8 cellular contexts compared by ENCODE assay signal in the genomic region with DNA sequence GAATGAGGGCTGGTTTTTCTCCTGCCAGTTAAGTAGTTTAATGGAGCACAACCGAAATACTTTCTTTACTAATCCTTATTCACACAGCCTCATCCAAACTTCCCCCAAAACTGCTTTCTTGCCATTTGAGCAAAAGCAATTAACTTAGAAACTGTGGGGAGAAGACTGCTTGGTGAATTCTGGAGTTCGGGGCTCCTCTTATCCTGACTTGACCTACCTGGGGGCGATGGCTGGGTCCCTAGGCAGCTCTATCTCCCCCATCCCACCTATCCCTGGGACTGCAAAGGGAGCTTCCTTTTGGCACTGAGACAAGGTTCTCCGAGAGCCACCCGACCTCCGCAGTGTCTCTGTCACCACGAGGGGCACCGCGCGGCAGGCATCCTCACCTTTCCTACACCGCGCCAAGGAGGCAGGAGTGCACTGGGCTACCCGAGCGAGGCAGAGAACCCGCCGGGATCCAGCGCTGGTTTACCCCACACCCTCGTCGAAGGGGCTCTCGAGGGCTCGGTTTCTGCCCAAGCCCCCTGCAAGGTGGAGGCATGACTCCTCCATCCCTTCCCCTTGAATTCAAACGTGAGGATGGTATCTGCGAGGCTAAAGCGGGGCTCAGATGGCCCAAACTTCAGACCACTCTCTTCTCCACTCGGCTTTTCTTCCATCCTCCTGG. TPM values are rescaled to one million over a fixed set of nuclear protein-coding genes. Genes with fewer than 3 reads are reported as not detected.
DNase-seq lines count a peak whose midpoint lies in the region; ATAC-seq and TF ChIP-seq lines count a peak whose summit lies in the region.

No MANE protein-coding gene starts in this region.

- in situ Hi-C loops in GM13976 (cut with MboI; ENCODE audit: low sequenced_read_pairs, unreplicated experiment), result no loop called here

- H3K4me1 Mint-ChIP-seq in T-helper 1 cell treated with Interleukin-12 subunit alpha and Interleukin-12 subunit beta and Interleukin-4 antibody, amounts not matched to agents 30 μg/mL and 1 μg/mL, for 36 hours (ENCODE audit: low read depth), result peaks cover 40% of the 10 kb centered on the region
- peaks cover 29% of the 10 kb centered on the region for H3K4me1 Mint-ChIP-seq in MCF 10A (ENCODE audit: insufficient read depth, unreplicated experiment)

- intact Hi-C loops in MCF 10A (cut with micrococcal nuclease), result no loop called here

- BruUV-seq in MCF 10A (replicated peaks; lab: Mats Ljungman, UMichigan), result no TSS peak

- peak overlapping the region; percentile 94 for H3K27ac Mint-ChIP-seq in T-helper 1 cell treated with Interleukin-12 subunit alpha and Interleukin-12 subunit beta and Interleukin-4 antibody, amounts not matched to agents 30 μg/mL and 1 μg/mL, for 36 hours
- H3K27ac Mint-ChIP-seq in MCF 10A (ENCODE audit: low read depth, unreplicated experiment), result peak overlapping the region; percentile 95

- no peaks in the 10 kb centered on the region for H3K27me3 Mint-ChIP-seq in T-helper 1 cell treated with Interleukin-12 subunit alpha and Interleukin-12 subunit beta and Interleukin-4 antibody, amounts not matched to agents 30 μg/mL and 1 μg/mL, for 36 hours (ENCODE audit: low read depth)
- no peaks in the 10 kb centered on the region for H3K27me3 Mint-ChIP-seq in MCF 10A (ENCODE audit: insufficient read depth, unreplicated experiment)

- CTCF ChIA-PET in MCF 10A (lab: Yijun Ruan, JAX), result interaction anchor here (0.6 to 2.5 kb wide), 5 partner anchors 17 to 76 kb away, joined by 3 to 18 read pairs (median 4); a partner anchor contains a TSS

- peak; percentile 21 for ATAC-seq in HG03354 (IDR thresholded peaks at IDR 0.05; ENCODE audit: poor library complexity, severe bottlenecking, unreplicated experiment)

- POLR2A ChIA-PET in MCF 10A (lab: Yijun Ruan, JAX), result interaction anchor here (0.6 to 4.7 kb wide), 22 partner anchors 10 to 968 kb away, joined by 3 to 60 read pairs (median 5); a partner anchor contains a TSS

- peak overlapping the region; percentile 94 for H3K4me3 Mint-ChIP-seq in T-helper 1 cell treated with Interleukin-12 subunit alpha and Interleukin-12 subunit beta and Interleukin-4 antibody, amounts not matched to agents 30 μg/mL and 1 μg/mL, for 36 hours
- H3K4me3 Mint-ChIP-seq in MCF 10A (ENCODE audit: unreplicated experiment), result peak overlapping the region; percentile 93

- no peaks in the 10 kb centered on the region for H3K9me3 Mint-ChIP-seq in T-helper 1 cell treated with Interleukin-12 subunit alpha and Interleukin-12 subunit beta and Interleukin-4 antibody, amounts not matched to agents 30 μg/mL and 1 μg/mL, for 36 hours
- H3K9me3 Mint-ChIP-seq in MCF 10A (ENCODE audit: unreplicated experiment), result no peaks in the 10 kb centered on the region

- peaks cover 12% of the 10 kb centered on the region for H3K36me3 Mint-ChIP-seq in T-helper 1 cell treated with Interleukin-12 subunit alpha and Interleukin-12 subunit beta and Interleukin-4 antibody, amounts not matched to agents 30 μg/mL and 1 μg/mL, for 36 hours (ENCODE audit: low read depth)
- peaks cover 48% of the 10 kb centered on the region for H3K36me3 Mint-ChIP-seq in MCF 10A (ENCODE audit: insufficient read depth, unreplicated experiment)

- no peak for TF ChIP-seq CTCF in MCF 10A (IDR thresholded peaks at IDR 0.05; ENCODE audit: unreplicated experiment)
- TF ChIP-seq CTCF in GM13976 (IDR thresholded peaks at IDR 0.05; ENCODE audit: borderline replicate concordance, control extremely low read depth, extremely low read depth, insufficient read depth, missing control alignments), result no peak

- DNase-seq in DMS 273 (lab: John Stamatoyannopoulos, UW; ENCODE audit: unreplicated experiment), result peak; percentile 63
- DNase-seq in DMS 273 treated with DMSO at 0.1 percent for 48 hours (lab: John Stamatoyannopoulos, UW), result no peak
- peak; percentile 33 for DNase-seq in MCF 10A (ENCODE audit: unreplicated experiment)
- peak; percentile 55 for DNase-seq in kidney tubule cell (ENCODE audit: low spot score)
- peak; percentile 35 to 46 for DNase-seq in stimulated activated CD4-positive, alpha-beta T cell treated with anti-CD3 and anti-CD28 coated beads, Interleukin-2, amount 100 ng/mL, for 48 hours
- no peak for DNase-seq in GM13976 (ENCODE audit: low spot score)

RNA-seq across cellular contexts. Expression of a gene that starts 0.7 kb away (rescaled TPM):
- 59.6 and 67.2 TPM in 2 replicates for total RNA-seq in MCF 10A (2022)

RNA-seq across cellular contexts. Expression of a gene that starts 1.0 kb away (rescaled TPM):
- total RNA-seq in MCF 10A (2022), result 173 and 203 TPM in 2 replicates

RNA-seq across cellular contexts. Expression of a gene that starts 30.5 kb away (rescaled TPM):
- 29.9 and 30.9 TPM in 2 replicates for total RNA-seq in MCF 10A (2022)

RNA-seq across cellular contexts. Expression of a gene that starts 59.3 kb away (rescaled TPM):
- total RNA-seq in MCF 10A (2022), result not detected in 2 replicates

Comparison
In these comparisons a context has a peak if more than half of its experiments do, and no peak if none do; other contexts are left out.
1. DNase-seq: peak in DMS 273 (single experiment), MCF 10A (single experiment), kidney tubule cell (single experiment) and stimulated activated CD4-positive, alpha-beta T cell treated with anti-CD3 and anti-CD28 coated beads, Interleukin-2, amount 100 ng/mL, for 48 hours (2 of 2); none in DMS 273 treated with DMSO at 0.1 percent for 48 hours (single experiment) and GM13976 (single experiment).